Comparison of ENCODE assay signal across 22 cellular contexts in the genomic region with DNA sequence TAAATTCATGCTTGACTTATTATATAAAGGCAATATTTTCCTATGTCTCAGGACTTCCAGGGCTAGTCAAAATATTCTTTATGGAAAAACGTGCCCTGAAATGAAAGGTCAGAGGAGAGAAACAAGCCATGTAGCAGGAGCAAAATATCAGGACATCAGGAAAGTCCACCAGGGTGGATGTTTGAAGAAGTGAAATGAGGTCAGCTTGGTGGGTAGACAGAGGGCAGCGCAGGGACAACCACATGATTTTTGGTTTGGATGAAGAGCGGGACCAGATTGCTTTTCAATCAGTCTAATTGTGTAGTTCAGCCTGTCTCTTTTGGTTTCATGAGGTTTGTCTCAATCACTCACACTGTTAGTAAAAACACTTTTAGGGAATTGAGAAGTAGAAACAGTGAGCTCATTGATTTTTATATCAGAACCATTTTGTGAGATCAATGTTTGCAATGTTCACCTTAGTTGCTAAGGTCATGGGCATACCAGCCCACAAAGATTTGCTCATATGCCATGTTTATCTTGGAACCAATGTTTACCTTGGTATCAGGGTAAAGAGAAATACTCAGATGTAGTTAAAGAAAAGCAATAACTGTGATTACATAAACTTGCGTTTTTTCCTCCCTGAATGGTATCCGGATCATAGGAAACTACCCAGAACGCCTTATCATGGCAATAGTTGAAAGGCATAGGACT. TPM values are rescaled to one million over a fixed set of nuclear protein-coding genes. Genes with fewer than 3 reads are reported as not detected.
A peak's percentile ranks its signal among the peaks of the same experiment; 100 is the strongest.
DNase-seq lines count a peak whose midpoint lies in the region; ATAC-seq, FAIRE-seq and TF ChIP-seq lines count a peak whose summit lies in the region.
"Had no signal": no experiment of that assay in that cellular context is flagged by ENCODE, and none has a peak within 500 bp of the region (broad histone marks: within the 10 kb centered on the region; RNA-seq: fewer than 3 reads in every experiment).

No MANE protein-coding gene starts in this region.

- no peak overlapping the region for H3K4me3 ChIP-seq in mammary epithelial cell (replicated peaks in 1 of 3; ENCODE audit: insufficient read depth in 1 of 3, low read depth in 2 of 3, low read length in 3 of 3)
- no peak overlapping the region for H3K4me3 ChIP-seq in breast epithelium
- no peak overlapping the region for H3K4me3 ChIP-seq in body of pancreas
- H3K4me3 ChIP-seq in right lobe of liver: no peak overlapping the region
- H3K4me3 ChIP-seq: SJCRH30 had no signal

- DNase-seq in mammary epithelial cell (no peak), breast epithelium (ENCODE audit: low spot score in 2 of 2) (no peak), body of pancreas (no peak), right lobe of liver (no peak), urothelium cell line (ENCODE audit: low spot score) (no peak), CD14-positive monocyte (ENCODE audit: low spot score) (no peak), NCI-H1417 treated with DMSO at 0.1 percent for 48 hours (lab: John Stamatoyannopoulos, UW) (no peak), NCI-H1092 (lab: John Stamatoyannopoulos, UW) (no peak)
- DNase-seq: 8988T; CD4-positive, CD25-positive, alpha-beta regulatory T cell; DMS53; HCEC 1CT; NCI-H1092 treated with DMSO at 0.1 percent for 48 hours; NCI-H2029; NCI-H446; NCI-H524 treated with DMSO at 0.1 percent for 48 hours; NCI-H774; SJCRH30 had no signal

- H3K27ac ChIP-seq in mammary epithelial cell (ENCODE audit: insufficient read depth, low read depth, low read length): no peak overlapping the region
- H3K27ac ChIP-seq in breast epithelium: no peak overlapping the region
- peak overlapping the region in 1 of 4 donors; percentile 48 for H3K27ac ChIP-seq in body of pancreas
- H3K27ac ChIP-seq in right lobe of liver: peak overlapping the region in 2 of 3 donors; percentile 1 to 45
- H3K27ac ChIP-seq: SJCRH30 had no signal

- intact Hi-C loops in mammary epithelial cell (cut with micrococcal nuclease) (no loop called here), breast epithelium (cut with DNase I; ENCODE audit: low total_unique reads) (no loop called here), body of pancreas (cut with DNase I) (loop anchor here (10.0 kb wide), 1 partner anchor 456 kb away; a partner anchor contains a TSS), right lobe of liver (cut with DNase I) (loop anchor here (5.0 to 10.0 kb wide), 2 partner anchors 173 to 456 kb away; a partner anchor contains a TSS), CD14-positive monocyte (cut with micrococcal nuclease) (loop anchor here in 1 of 2 donors (10.0 kb wide), 1 partner anchor 216 kb away; no protein-coding TSS in a partner anchor)

- WGBS in mammary epithelial cell (ENCODE audit: low coverage, missing lambda C conversion rate): 90% methylated on average over 6 of the region's 6 CpGs
- WGBS in body of pancreas, 2 donors: 49 to 52% methylated on average over 6 of the region's 6 CpGs
- WGBS in right lobe of liver (ENCODE audit: insufficient coverage, low coverage, low lambda C conversion rate, missing lambda C conversion rate): 63% methylated on average over 6 of the region's 6 CpGs

- H3K4me1 ChIP-seq in mammary epithelial cell (ENCODE audit: insufficient read depth, low read length) (peaks cover 32% of the 10 kb centered on the region), breast epithelium (no peaks in the 10 kb centered on the region), body of pancreas (peaks cover 16% of the 10 kb centered on the region), right lobe of liver (peaks cover 0 to 33% (median 3%) of the 10 kb centered on the region in 4 donors)
- H3K4me1 ChIP-seq: SJCRH30 had no signal

- H3K36me3 ChIP-seq in mammary epithelial cell (ENCODE audit: insufficient read depth, low read length) (no peaks in the 10 kb centered on the region), breast epithelium (no peaks in the 10 kb centered on the region), body of pancreas (replicated peaks in 1 of 2; ENCODE audit: insufficient read depth in 1 of 2, low read depth in 2 of 2) (no peaks in the 10 kb centered on the region), right lobe of liver (no peaks in the 10 kb centered on the region)
- H3K36me3 ChIP-seq: SJCRH30 had no signal

- TF ChIP-seq CTCF in mammary epithelial cell (conservative IDR thresholded peaks at IDR 0.05 in 1 of 2, IDR thresholded peaks at IDR 0.05 in 1 of 2; ENCODE audit: extremely low read depth in 1 of 2, insufficient read depth in 1 of 2, low read depth in 1 of 2, low read length in 2 of 2) (no peak), breast epithelium (IDR thresholded peaks at IDR 0.05) (no peak), body of pancreas (IDR thresholded peaks at IDR 0.05) (no peak), right lobe of liver (IDR thresholded peaks at IDR 0.05) (no peak), CD14-positive monocyte (IDR thresholded peaks at IDR 0.05) (no peak)

- no peak overlapping the region for H3K27ac Mint-ChIP-seq in CD14-positive monocyte
- H3K27ac Mint-ChIP-seq: CD4-positive, CD25-positive, alpha-beta regulatory T cell had no signal

- H3K27me3 ChIP-seq in mammary epithelial cell (ENCODE audit: insufficient read depth, low read length): no peaks in the 10 kb centered on the region
- H3K27me3 ChIP-seq in breast epithelium: no peaks in the 10 kb centered on the region
- H3K27me3 ChIP-seq in body of pancreas: no peaks in the 10 kb centered on the region
- H3K27me3 ChIP-seq in right lobe of liver: no peaks in the 10 kb centered on the region
- H3K27me3 ChIP-seq: SJCRH30 had no signal

- dilution Hi-C loops in mammary epithelial cell (cut with HindIII; ENCODE audit: low sequenced_read_pairs): loop anchor here (25.0 kb wide), 1 partner anchor 183 kb away; a partner anchor contains a TSS

- H3K4me1 Mint-ChIP-seq in CD14-positive monocyte: peaks cover 5% of the 10 kb centered on the region

- H3K36me3 Mint-ChIP-seq in CD14-positive monocyte: no peaks in the 10 kb centered on the region
- H3K36me3 Mint-ChIP-seq: CD4-positive, CD25-positive, alpha-beta regulatory T cell had no signal

- no peaks in the 10 kb centered on the region for H3K9me3 ChIP-seq in mammary epithelial cell (replicated peaks; ENCODE audit: insufficient read depth, low read length)
- no peaks in the 10 kb centered on the region for H3K9me3 ChIP-seq in breast epithelium
- H3K9me3 ChIP-seq in body of pancreas: no peaks in the 10 kb centered on the region
- H3K9me3 ChIP-seq in right lobe of liver: no peaks in the 10 kb centered on the region
- H3K9me3 ChIP-seq: SJCRH30 had no signal

- H2AFZ ChIP-seq in mammary epithelial cell (ENCODE audit: low read depth, low read length): peak overlapping the region; percentile 65

- TF ChIP-seq POLR2A in breast epithelium (IDR thresholded peaks at IDR 0.05) (no peak), body of pancreas (IDR thresholded peaks at IDR 0.05) (no peak), right lobe of liver (IDR thresholded peaks at IDR 0.05) (no peak)

- H3K9ac ChIP-seq in mammary epithelial cell (ENCODE audit: insufficient read depth, low read length): no peak overlapping the region

- CTCF ChIA-PET in mammary epithelial cell (lab: Charles Lee; ENCODE audit: low non-redundant PET): interaction anchor here (0.6 kb wide), 1 partner anchor 176 kb away, joined by 4 read pairs; no protein-coding TSS in a partner anchor

- H3K79me2 ChIP-seq in mammary epithelial cell (ENCODE audit: insufficient read depth, low read length): no peaks in the 10 kb centered on the region

- H3K4me3 Mint-ChIP-seq in CD14-positive monocyte: no peak overlapping the region
- H3K4me3 Mint-ChIP-seq: CD4-positive, CD25-positive, alpha-beta regulatory T cell had no signal

- peak; percentile 13 for FAIRE-seq in urothelium cell line (lab: Jason Lieb, UNC)
- FAIRE-seq: H1 had no signal

- no peaks in the 10 kb centered on the region for H4K20me1 ChIP-seq in mammary epithelial cell (ENCODE audit: insufficient read depth, low read length)

- no TSS peak for BruUV-seq in mammary epithelial cell (replicated peaks; lab: Mats Ljungman, UMichigan)

- in situ Hi-C loops in mammary epithelial cell (cut with MboI; ENCODE audit: low sequenced_read_pairs in 2 of 2): loop anchor here (5.0 to 10.0 kb wide), 3 partner anchors 213 to 456 kb away; a partner anchor contains a TSS

- H3K4me2 ChIP-seq in mammary epithelial cell (ENCODE audit: insufficient read depth, low read depth, low read length): no peak overlapping the region

- peak; percentile 76 for ATAC-seq in body of pancreas
- ATAC-seq in right lobe of liver: peak; percentile 53 to 76 (median 70)

- peaks cover 0 to 2% (median 0%) of the 10 kb centered on the region in 7 donors for H3K9me3 Mint-ChIP-seq in CD14-positive monocyte
- H3K9me3 Mint-ChIP-seq: CD4-positive, CD25-positive, alpha-beta regulatory T cell had no signal

- H3K27me3 Mint-ChIP-seq in CD14-positive monocyte (ENCODE audit: low read depth in 3 of 3): peaks cover 1% of the 10 kb centered on the region in 3 donors

RNA-seq across cellular contexts. Expression of a gene that starts 32.1 kb away (rescaled TPM):
- not detected for total RNA-seq in mammary epithelial cell
- not detected for polyA plus RNA-seq in mammary epithelial cell
- polyA minus RNA-seq in mammary epithelial cell: not detected
- total RNA-seq in breast epithelium: not detected
- not detected for total RNA-seq in body of pancreas
- total RNA-seq in right lobe of liver: not detected
- polyA plus RNA-seq in CD14-positive monocyte: not detected
- total RNA-seq: CD4-positive, CD25-positive, alpha-beta regulatory T cell; G401; H1; SJCRH30 had no signal
- polyA plus RNA-seq: BJ; CD4-positive, CD25-positive, alpha-beta regulatory T cell; H1 had no signal

RNA-seq across cellular contexts. Expression of a gene that starts 49.4 kb away (rescaled TPM):
- total RNA-seq in mammary epithelial cell (under 1 TPM in 1 of 2 donors, not detected in 1; under 0.01 TPM), breast epithelium (not detected), body of pancreas (not detected), right lobe of liver (10 to 100 TPM in 1 of 6 experiments, 1 to 10 TPM in 5; 4.0 to 15.4 (median 6.0) TPM)
- polyA plus RNA-seq in mammary epithelial cell (not detected), CD14-positive monocyte (not detected)
- not detected for polyA minus RNA-seq in mammary epithelial cell
- total RNA-seq: Daoy, G401, H1, SJCRH30 had no signal
- polyA plus RNA-seq: BJ; CD4-positive, CD25-positive, alpha-beta regulatory T cell; H1 had no signal

RNA-seq across cellular contexts. Expression of a gene that starts 53.8 kb away (rescaled TPM):
- total RNA-seq in mammary epithelial cell: not detected
- polyA plus RNA-seq in mammary epithelial cell: not detected
- polyA minus RNA-seq in mammary epithelial cell: not detected
- total RNA-seq in breast epithelium: not detected
- not detected for total RNA-seq in body of pancreas
- not detected for total RNA-seq in right lobe of liver
- not detected for polyA plus RNA-seq in CD14-positive monocyte
- total RNA-seq: CD4-positive, CD25-positive, alpha-beta regulatory T cell; Daoy; G401; H1; SJCRH30 had no signal
- polyA plus RNA-seq: BJ; CD4-positive, CD25-positive, alpha-beta regulatory T cell; H1 had no signal

Comparison
In these comparisons a context has a peak if more than half of its experiments do, and no peak if none do; other contexts are left out.
1. H3K27ac ChIP-seq: peak in right lobe of liver (2 of 3); none in mammary epithelial cell (single experiment) and breast epithelium (0 of 2).
2. RNA of a gene that starts 49.4 kb away (total RNA-seq): 4.0 to 15.4 TPM in right lobe of liver; under 0.01 TPM in mammary epithelial cell, not detected in breast epithelium and not detected in body of pancreas; every median in the first group is over 4 times any median in the second.
3. intact Hi-C loops: an anchor here in body of pancreas (10.0 kb wide) and right lobe of liver (5.0 to 10.0 kb wide); none called in mammary epithelial cell and breast epithelium.